In the genomic region with DNA sequence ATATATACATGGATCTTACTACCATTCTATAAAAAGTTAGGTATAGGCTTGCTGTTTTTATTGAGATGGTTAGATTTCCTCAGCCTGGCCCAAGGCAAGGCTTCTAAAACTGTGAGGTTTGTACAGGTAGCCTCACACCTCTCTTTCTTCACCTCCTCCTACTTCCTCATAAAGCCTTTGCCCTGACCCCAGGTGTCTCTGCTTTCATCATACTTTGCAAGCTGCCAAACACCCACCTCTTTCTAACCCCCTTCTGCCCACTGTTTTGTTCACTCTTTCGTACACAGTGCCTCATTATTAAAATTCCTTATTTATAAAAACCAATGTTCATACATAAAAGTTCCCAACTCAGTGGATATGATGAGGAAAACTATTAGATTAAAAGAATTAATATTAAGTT, we compare ENCODE assay signal across 2 cellular contexts.
TF ChIP-seq lines count a peak whose summit lies in the region.

No MANE protein-coding gene starts in this region.

TF ChIP-seq in HCT116, 20 proteins besides CTCF, POLR2A, EP300 and RAD21:
- TF ChIP-seq ATF3 (IDR thresholded peaks at IDR 0.05) (no peak), SIN3A (IDR thresholded peaks at IDR 0.05; ENCODE audit: low read depth) (no peak), SP1 (IDR thresholded peaks at IDR 0.05; ENCODE audit: low read depth) (no peak), YY1 (IDR thresholded peaks at IDR 0.05; ENCODE audit: extremely low read depth, insufficient replicate concordance, low read depth, low read length) (no peak), EGR1 (IDR thresholded peaks at IDR 0.05; ENCODE audit: low read depth) (no peak), JUND (IDR thresholded peaks at IDR 0.05) (no peak)
- TF ChIP-seq, protein P1, sequence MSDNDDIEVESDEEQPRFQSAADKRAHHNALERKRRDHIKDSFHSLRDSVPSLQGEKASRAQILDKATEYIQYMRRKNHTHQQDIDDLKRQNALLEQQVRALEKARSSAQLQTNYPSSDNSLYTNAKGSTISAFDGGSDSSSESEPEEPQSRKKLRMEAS (IDR thresholded peaks at IDR 0.05): no peak
TF ChIP-seq in HCT116: peak in this region for 0.

TF ChIP-seq in WTC11, 78 proteins besides CTCF, POLR2A, EP300 and RAD21:
- TF ChIP-seq, protein P2, sequence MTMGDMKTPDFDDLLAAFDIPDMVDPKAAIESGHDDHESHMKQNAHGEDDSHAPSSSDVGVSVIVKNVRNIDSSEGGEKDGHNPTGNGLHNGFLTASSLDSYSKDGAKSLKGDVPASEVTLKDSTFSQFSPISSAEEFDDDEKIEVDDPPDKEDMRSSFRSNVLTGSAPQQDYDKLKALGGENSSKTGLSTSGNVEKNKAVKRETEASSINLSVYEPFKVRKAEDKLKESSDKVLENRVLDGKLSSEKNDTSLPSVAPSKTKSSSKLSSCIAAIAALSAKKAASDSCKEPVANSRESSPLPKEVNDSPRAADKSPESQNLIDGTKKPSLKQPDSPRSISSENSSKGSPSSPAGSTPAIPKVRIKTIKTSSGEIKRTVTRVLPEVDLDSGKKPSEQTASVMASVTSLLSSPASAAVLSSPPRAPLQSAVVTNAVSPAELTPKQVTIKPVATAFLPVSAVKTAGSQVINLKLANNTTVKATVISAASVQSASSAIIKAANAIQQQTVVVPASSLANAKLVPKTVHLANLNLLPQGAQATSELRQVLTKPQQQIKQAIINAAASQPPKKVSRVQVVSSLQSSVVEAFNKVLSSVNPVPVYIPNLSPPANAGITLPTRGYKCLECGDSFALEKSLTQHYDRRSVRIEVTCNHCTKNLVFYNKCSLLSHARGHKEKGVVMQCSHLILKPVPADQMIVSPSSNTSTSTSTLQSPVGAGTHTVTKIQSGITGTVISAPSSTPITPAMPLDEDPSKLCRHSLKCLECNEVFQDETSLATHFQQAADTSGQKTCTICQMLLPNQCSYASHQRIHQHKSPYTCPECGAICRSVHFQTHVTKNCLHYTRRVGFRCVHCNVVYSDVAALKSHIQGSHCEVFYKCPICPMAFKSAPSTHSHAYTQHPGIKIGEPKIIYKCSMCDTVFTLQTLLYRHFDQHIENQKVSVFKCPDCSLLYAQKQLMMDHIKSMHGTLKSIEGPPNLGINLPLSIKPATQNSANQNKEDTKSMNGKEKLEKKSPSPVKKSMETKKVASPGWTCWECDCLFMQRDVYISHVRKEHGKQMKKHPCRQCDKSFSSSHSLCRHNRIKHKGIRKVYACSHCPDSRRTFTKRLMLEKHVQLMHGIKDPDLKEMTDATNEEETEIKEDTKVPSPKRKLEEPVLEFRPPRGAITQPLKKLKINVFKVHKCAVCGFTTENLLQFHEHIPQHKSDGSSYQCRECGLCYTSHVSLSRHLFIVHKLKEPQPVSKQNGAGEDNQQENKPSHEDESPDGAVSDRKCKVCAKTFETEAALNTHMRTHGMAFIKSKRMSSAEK (CRISPR knock-in tag; IDR thresholded peaks at IDR 0.05; ENCODE audit: borderline replicate concordance): no peak
- no peak for TF ChIP-seq E2F4 (CRISPR knock-in tag; IDR thresholded peaks at IDR 0.05; ENCODE audit: borderline replicate concordance, low read depth)
- TF ChIP-seq ZNF219 (CRISPR knock-in tag; IDR thresholded peaks at IDR 0.05; ENCODE audit: borderline replicate concordance): no peak
- TF ChIP-seq, protein P3, sequence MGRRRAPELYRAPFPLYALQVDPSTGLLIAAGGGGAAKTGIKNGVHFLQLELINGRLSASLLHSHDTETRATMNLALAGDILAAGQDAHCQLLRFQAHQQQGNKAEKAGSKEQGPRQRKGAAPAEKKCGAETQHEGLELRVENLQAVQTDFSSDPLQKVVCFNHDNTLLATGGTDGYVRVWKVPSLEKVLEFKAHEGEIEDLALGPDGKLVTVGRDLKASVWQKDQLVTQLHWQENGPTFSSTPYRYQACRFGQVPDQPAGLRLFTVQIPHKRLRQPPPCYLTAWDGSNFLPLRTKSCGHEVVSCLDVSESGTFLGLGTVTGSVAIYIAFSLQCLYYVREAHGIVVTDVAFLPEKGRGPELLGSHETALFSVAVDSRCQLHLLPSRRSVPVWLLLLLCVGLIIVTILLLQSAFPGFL (CRISPR knock-in tag; IDR thresholded peaks at IDR 0.05; ENCODE audit: borderline replicate concordance): no peak
- no peak for TF ChIP-seq TEAD4 (CRISPR knock-in tag; IDR thresholded peaks at IDR 0.05)
- no peak for TF ChIP-seq ZNF396 (CRISPR knock-in tag; IDR thresholded peaks at IDR 0.05; ENCODE audit: borderline replicate concordance)
- TF ChIP-seq EMX1 (CRISPR knock-in tag; IDR thresholded peaks at IDR 0.05): no peak
- no peak for TF ChIP-seq ESRRA (CRISPR knock-in tag; IDR thresholded peaks at IDR 0.05; ENCODE audit: borderline replicate concordance)
- TF ChIP-seq CBFB (CRISPR knock-in tag; IDR thresholded peaks at IDR 0.05; ENCODE audit: low read depth): no peak
